ENCODE assay signal across 33 cellular contexts in genomic region chr16:9813665-9814064, GRCh38.
DNase-seq lines count a peak whose midpoint lies in the region; ATAC-seq, FAIRE-seq and TF ChIP-seq lines count a peak whose summit lies in the region.
"Had no signal": no experiment of that assay in that cellular context is flagged by ENCODE, and none has a peak within 500 bp of the region (broad histone marks: within the 10 kb centered on the region; RNA-seq: fewer than 3 reads in every experiment).

No MANE protein-coding gene starts in this region.

- intact Hi-C loops in heart right ventricle (cut with DNase I) = no loop called here

- no peak overlapping the region for H3K4me3 ChIP-seq in heart right ventricle
- H3K4me3 ChIP-seq: A549; BLaER1; BLaER1 treated with 17β-estradiol and CSF1 and Interleukin-3, amounts not matched to agents 10 nM and 100 nM had no signal

- FAIRE-seq in islet of Langerhans (lab: Jason Lieb, UNC) = peak; percentile 99
- FAIRE-seq: A204.1, A549, D721Med had no signal

- no peaks in the 10 kb centered on the region for H3K36me3 ChIP-seq in heart right ventricle
- H3K36me3 ChIP-seq: BE2C; BLaER1; BLaER1 treated with 17β-estradiol and CSF1 and Interleukin-3, amounts not matched to agents 10 nM and 100 nM had no signal

- peaks cover 0 to 12% (median 2%) of the 10 kb centered on the region in 7 donors for H3K27me3 ChIP-seq in heart right ventricle
- H3K27me3 ChIP-seq: BE2C; BLaER1; BLaER1 treated with 17β-estradiol and CSF1 and Interleukin-3, amounts not matched to agents 10 nM and 100 nM had no signal

- peak; percentile 2 for DNase-seq in NCI-H82 (lab: John Stamatoyannopoulos, UW)
- no peak for DNase-seq in NCI-H82 treated with DMSO at 0.1 percent for 48 hours (lab: John Stamatoyannopoulos, UW; ENCODE audit: unreplicated experiment)
- DNase-seq in retina = peak; percentile 63
- DNase-seq in heart right ventricle = no peak
- DNase-seq: 8988T; ACHN; AML-193; BE2C; C1 segment of cervical spinal cord; Caco-2; Calu3; CD4-positive, alpha-beta memory T cell; CD4-positive, alpha-beta T cell; CD4-positive, CD25-positive, alpha-beta regulatory T cell; CD8-positive, alpha-beta memory T cell; CD8-positive, alpha-beta T cell; COR-L47; DMS 273 treated with DMSO at 0.1 percent for 48 hours; DMS153; DMS53; DMS79; DMS79 treated with DMSO at 0.1 percent for 48 hours; DND-41; EL had no signal

- H3K9me3 ChIP-seq in heart right ventricle = no peaks in the 10 kb centered on the region
- H3K9me3 ChIP-seq: A549; BE2C; BLaER1; BLaER1 treated with 17β-estradiol and CSF1 and Interleukin-3, amounts not matched to agents 10 nM and 100 nM; Caco-2 had no signal

- no peak for TF ChIP-seq CTCF in heart right ventricle (IDR thresholded peaks at IDR 0.05)

- no peak overlapping the region for H3K27ac ChIP-seq in heart right ventricle
- H3K27ac ChIP-seq: 22Rv1; A549; BLaER1; BLaER1 treated with 17β-estradiol and CSF1 and Interleukin-3, amounts not matched to agents 10 nM and 100 nM; C4-2B had no signal

- no peaks in the 10 kb centered on the region for H3K4me1 ChIP-seq in heart right ventricle
- H3K4me1 ChIP-seq: A549; BE2C; BLaER1; BLaER1 treated with 17β-estradiol and CSF1 and Interleukin-3, amounts not matched to agents 10 nM and 100 nM; Caco-2 had no signal

- 85 to 94% methylated on average over 4 of the region's 4 CpGs for WGBS in heart right ventricle, 2 donors

- ATAC-seq in HG03108 (IDR thresholded peaks at IDR 0.05; ENCODE audit: unreplicated experiment) (no peak), heart right ventricle (no peak)
- ATAC-seq: A549; CD8-positive, alpha-beta T cell had no signal

Comparison
In these comparisons a context has a peak if more than half of its experiments do, and no peak if none do; other contexts are left out.
1. DNase-seq: peak in NCI-H82 (single experiment) and retina (single experiment); none in NCI-H82 treated with DMSO at 0.1 percent for 48 hours (single experiment) and heart right ventricle (0 of 2).